ENCODE assay signal across 7 cellular contexts in genomic region chr5:1635477-1635876, GRCh38.
DNase-seq lines count a peak whose midpoint lies in the region; ATAC-seq and TF ChIP-seq lines count a peak whose summit lies in the region.
"Not testable (repeated sequence)": the region's sequence is repeated elsewhere in the genome, so short reads cannot be mapped to it uniquely, and the experiment has no call there.

No MANE protein-coding gene starts in this region.

- not testable (repeated sequence) for H2AK5ac ChIP-seq in mesenchymal stem cell (ENCODE audit: low read length, severe bottlenecking)

- H3K4me3 Mint-ChIP-seq in T-cell, result peak overlapping the region; percentile 63 to 93 (median 70)
- H3K4me3 Mint-ChIP-seq in activated CD8-positive, alpha-beta memory T cell treated with anti-CD3 and anti-CD28 coated beads, Interleukin-2, amount 10 ng/mL, durations not matched to agents 7 days and 5 days, result peak overlapping the region; percentile 32
- H3K4me3 Mint-ChIP-seq in activated naive CD8-positive, alpha-beta T cell treated with anti-CD3 and anti-CD28 coated beads, Interleukin-2, amount 10 ng/mL, durations not matched to agents 7 days and 5 days, result peak overlapping the region; percentile 38

- not testable (repeated sequence) for H3K9ac ChIP-seq in mesenchymal stem cell (ENCODE audit: low read length); smooth muscle cell (ENCODE audit: low read depth)

- H3K27ac ChIP-seq in mesenchymal stem cell (ENCODE audit: low read length, poor library complexity, severe bottlenecking), result not testable (repeated sequence)
- H3K27ac ChIP-seq in smooth muscle cell (ENCODE audit: low read depth), result peak overlapping the region; percentile 47

- not testable (repeated sequence) for H2BK15ac ChIP-seq in mesenchymal stem cell (ENCODE audit: low read depth, poor library complexity, severe bottlenecking)

- not testable (repeated sequence) for ATAC-seq in T-cell (replicated peaks in 1 of 4); activated CD8-positive, alpha-beta memory T cell treated with anti-CD3 and anti-CD28 coated beads, Interleukin-2, amount 10 ng/mL, durations not matched to agents 7 days and 5 days; activated naive CD8-positive, alpha-beta T cell treated with anti-CD3 and anti-CD28 coated beads, Interleukin-2, amount 10 ng/mL, durations not matched to agents 7 days and 5 days (ENCODE audit: low read depth)

- not testable (repeated sequence) for H4K91ac ChIP-seq in mesenchymal stem cell (ENCODE audit: low read length)

- H4K20me1 ChIP-seq in smooth muscle cell (ENCODE audit: low read depth), result not testable (repeated sequence)

- H3K36me3 ChIP-seq in mesenchymal stem cell (ENCODE audit: control insufficient read depth in 1 of 2, insufficient read depth in 2 of 2, low read depth in 1 of 2, low read length in 2 of 2); smooth muscle cell (ENCODE audit: low read depth): not testable (repeated sequence)

- DNase-seq in GM10266 (ENCODE audit: extremely low spot score) (peak; percentile 17), choroid plexus epithelial cell (ENCODE audit: low read depth) (peak; percentile 17), mesenchymal stem cell (peak; percentile 79)
- not testable (repeated sequence) for DNase-seq in T-cell; activated CD8-positive, alpha-beta memory T cell treated with anti-CD3 and anti-CD28 coated beads, Interleukin-2, amount 10 ng/mL, durations not matched to agents 7 days and 5 days; activated naive CD8-positive, alpha-beta T cell treated with anti-CD3 and anti-CD28 coated beads, Interleukin-2, amount 10 ng/mL, durations not matched to agents 7 days and 5 days; smooth muscle cell (lab: John Stamatoyannopoulos, UW; ENCODE audit: unreplicated experiment)

- H3K27me3 Mint-ChIP-seq in T-cell; activated CD8-positive, alpha-beta memory T cell treated with anti-CD3 and anti-CD28 coated beads, Interleukin-2, amount 10 ng/mL, durations not matched to agents 7 days and 5 days; activated naive CD8-positive, alpha-beta T cell treated with anti-CD3 and anti-CD28 coated beads, Interleukin-2, amount 10 ng/mL, durations not matched to agents 7 days and 5 days: not testable (repeated sequence)

- WGBS in mesenchymal stem cell, result 0% methylated on average over 1 of the region's 2 CpGs
- WGBS in smooth muscle cell (ENCODE audit: low lambda C conversion rate), result 54% methylated on average over 2 of the region's 2 CpGs

- H3K27ac Mint-ChIP-seq in T-cell, result peak overlapping the region in 1 of 2 donors; percentile 53
- peak overlapping the region; percentile 37 for H3K27ac Mint-ChIP-seq in activated CD8-positive, alpha-beta memory T cell treated with anti-CD3 and anti-CD28 coated beads, Interleukin-2, amount 10 ng/mL, durations not matched to agents 7 days and 5 days
- H3K27ac Mint-ChIP-seq in activated naive CD8-positive, alpha-beta T cell treated with anti-CD3 and anti-CD28 coated beads, Interleukin-2, amount 10 ng/mL, durations not matched to agents 7 days and 5 days, result peak overlapping the region; percentile 65

- H2BK5ac ChIP-seq in mesenchymal stem cell (ENCODE audit: low read depth, low read length, poor library complexity, severe bottlenecking), result not testable (repeated sequence)

- POLR2A ChIA-PET in T-cell (lab: Charles Lee), result not testable (repeated sequence)
- POLR2A ChIA-PET in activated naive CD8-positive, alpha-beta T cell treated with anti-CD3 and anti-CD28 coated beads, Interleukin-2, amount 10 ng/mL, durations not matched to agents 7 days and 5 days (lab: Charles Lee), result interaction anchor here (0.7 kb wide), 1 partner anchor 9 kb away, joined by 3 read pairs; no protein-coding TSS in a partner anchor

- not testable (repeated sequence) for H3K4ac ChIP-seq in mesenchymal stem cell (ENCODE audit: low read depth in 1 of 2, low read length in 2 of 2)

- H3K4me1 ChIP-seq in mesenchymal stem cell (ENCODE audit: control insufficient read depth, insufficient read depth, low read depth, low read length); smooth muscle cell (ENCODE audit: low read depth): not testable (repeated sequence)

- not testable (repeated sequence) for H3K23ac ChIP-seq in mesenchymal stem cell (ENCODE audit: low read length in 2 of 2)

- not testable (repeated sequence) for H2BK12ac ChIP-seq in mesenchymal stem cell (ENCODE audit: low read length in 2 of 2)

- H4K8ac ChIP-seq in mesenchymal stem cell (ENCODE audit: low read length), result not testable (repeated sequence)

- H3K9me3 ChIP-seq in mesenchymal stem cell (ENCODE audit: control insufficient read depth, low read length); smooth muscle cell (replicated peaks; ENCODE audit: low read depth): not testable (repeated sequence)

- H3K36me3 Mint-ChIP-seq in T-cell; activated CD8-positive, alpha-beta memory T cell treated with anti-CD3 and anti-CD28 coated beads, Interleukin-2, amount 10 ng/mL, durations not matched to agents 7 days and 5 days; activated naive CD8-positive, alpha-beta T cell treated with anti-CD3 and anti-CD28 coated beads, Interleukin-2, amount 10 ng/mL, durations not matched to agents 7 days and 5 days: not testable (repeated sequence)

- not testable (repeated sequence) for H3F3A ChIP-seq in smooth muscle cell (ENCODE audit: low read depth)

- H3K27me3 ChIP-seq in mesenchymal stem cell (ENCODE audit: control insufficient read depth in 1 of 2, insufficient read depth in 1 of 2, low read length in 2 of 2), result peaks cover 14 to 24% of the 10 kb centered on the region in 2 experiments
- H3K27me3 ChIP-seq in smooth muscle cell (ENCODE audit: low read depth), result not testable (repeated sequence)

- not testable (repeated sequence) for H3K9me3 Mint-ChIP-seq in T-cell; activated CD8-positive, alpha-beta memory T cell treated with anti-CD3 and anti-CD28 coated beads, Interleukin-2, amount 10 ng/mL, durations not matched to agents 7 days and 5 days (ENCODE audit: low read depth); activated naive CD8-positive, alpha-beta T cell treated with anti-CD3 and anti-CD28 coated beads, Interleukin-2, amount 10 ng/mL, durations not matched to agents 7 days and 5 days

- H3K79me2 ChIP-seq in smooth muscle cell (ENCODE audit: low read depth), result not testable (repeated sequence)

- H3K14ac ChIP-seq in mesenchymal stem cell (ENCODE audit: low read length in 2 of 2), result not testable (repeated sequence)

- CTCF ChIA-PET in T-cell (lab: Charles Lee), result not testable (repeated sequence)
- CTCF ChIA-PET in activated CD8-positive, alpha-beta memory T cell treated with anti-CD3 and anti-CD28 coated beads, Interleukin-2, amount 10 ng/mL, durations not matched to agents 7 days and 5 days (lab: Charles Lee), result interaction anchor here (2.3 kb wide), 1 partner anchor 10 kb away, joined by 11 read pairs; no protein-coding TSS in a partner anchor

- H2BK120ac ChIP-seq in mesenchymal stem cell (ENCODE audit: low read depth, low read length), result not testable (repeated sequence)

- peaks cover 26 to 39% (median 37%) of the 10 kb centered on the region in 3 donors for H3K4me1 Mint-ChIP-seq in T-cell
- H3K4me1 Mint-ChIP-seq in activated CD8-positive, alpha-beta memory T cell treated with anti-CD3 and anti-CD28 coated beads, Interleukin-2, amount 10 ng/mL, durations not matched to agents 7 days and 5 days, result peaks cover 26% of the 10 kb centered on the region
- peaks cover 20% of the 10 kb centered on the region for H3K4me1 Mint-ChIP-seq in activated naive CD8-positive, alpha-beta T cell treated with anti-CD3 and anti-CD28 coated beads, Interleukin-2, amount 10 ng/mL, durations not matched to agents 7 days and 5 days

- not testable (repeated sequence) for H3K4me2 ChIP-seq in mesenchymal stem cell (ENCODE audit: low read length, poor library complexity, severe bottlenecking); smooth muscle cell

- H3K4me3 ChIP-seq in choroid plexus epithelial cell (ENCODE audit: low read depth, low read length); mesenchymal stem cell (ENCODE audit: insufficient read depth in 1 of 2, low read depth in 1 of 2, low read length in 2 of 2); smooth muscle cell: not testable (repeated sequence)

- not testable (repeated sequence) for TF ChIP-seq CTCF in GM10266 (IDR thresholded peaks at IDR 0.05; ENCODE audit: control insufficient read depth, insufficient read depth, low read depth, missing control alignments); choroid plexus epithelial cell (conservative IDR thresholded peaks at IDR 0.05; ENCODE audit: low read depth, low read length); smooth muscle cell (IDR thresholded peaks at IDR 0.05; ENCODE audit: borderline replicate concordance, insufficient read depth, poor library complexity, severe bottlenecking)

- not testable (repeated sequence) for H2AFZ ChIP-seq in mesenchymal stem cell (ENCODE audit: low read depth, low read length); smooth muscle cell (ENCODE audit: low read depth)

- not testable (repeated sequence) for H3K18ac ChIP-seq in mesenchymal stem cell (ENCODE audit: low read depth in 1 of 2, low read length in 2 of 2)

- H3K79me1 ChIP-seq in mesenchymal stem cell (replicated peaks; ENCODE audit: low read length, poor library complexity, severe bottlenecking), result not testable (repeated sequence)
